In the genomic region with DNA sequence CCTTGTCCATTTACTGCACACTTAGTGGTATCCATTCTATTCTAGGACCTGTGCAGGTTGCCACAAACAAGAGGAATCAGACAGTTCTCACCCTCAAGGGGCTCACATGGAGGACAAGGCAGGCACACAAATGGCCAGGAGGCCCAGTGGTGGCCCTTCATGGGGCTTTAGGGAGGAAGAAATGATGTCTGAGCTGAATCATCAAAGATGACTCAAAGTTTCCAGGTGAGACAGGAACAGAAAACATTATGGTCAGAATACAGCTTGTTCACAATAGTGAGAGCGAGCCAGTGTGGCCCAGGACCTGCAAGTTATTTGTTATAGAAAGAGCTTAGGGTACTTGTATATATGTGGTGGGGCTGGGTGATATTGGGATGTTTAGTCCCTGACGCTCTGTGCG, we compare ENCODE assay signal across 11 cellular contexts. TPM values are rescaled to one million over a fixed set of nuclear protein-coding genes. Genes with fewer than 3 reads are reported as not detected.
DNase-seq lines count a peak whose midpoint lies in the region; ATAC-seq, FAIRE-seq and TF ChIP-seq lines count a peak whose summit lies in the region.
"Had no signal": no experiment of that assay in that cellular context is flagged by ENCODE, and none has a peak within 500 bp of the region (broad histone marks: within the 10 kb centered on the region; RNA-seq: fewer than 3 reads in every experiment).

No MANE protein-coding gene starts in this region.

- no peak overlapping the region for H3K4me3 Mint-ChIP-seq in GM23338

- H3K4me3 ChIP-seq in GM23338 = no peak overlapping the region
- H3K4me3 ChIP-seq in mesodermal cell (ENCODE audit: extremely low read depth, insufficient read depth, low read length, poor library complexity, severe bottlenecking) = no peak overlapping the region
- H3K4me3 ChIP-seq: mucosa of descending colon had no signal

- peaks cover 31% of the 10 kb centered on the region for H3K4me1 Mint-ChIP-seq in GM23338

- ATAC-seq in GM23338 = no peak
- ATAC-seq: mucosa of descending colon had no signal

- no peaks in the 10 kb centered on the region for H3K9me3 Mint-ChIP-seq in GM23338

- DNase-seq in GM18507 (ENCODE audit: extremely low spot score, insufficient read length, low read depth) (no peak), GM23338 (ENCODE audit: low spot score) (no peak), SW480 (ENCODE audit: low spot score) (peak; percentile 17), kidney glomerular epithelial cell (lab: John Stamatoyannopoulos, UW) (no peak), NCI-H2227 treated with DMSO at 0.1 percent for 48 hours (lab: John Stamatoyannopoulos, UW) (no peak), cerebellar cortex (ENCODE audit: low spot score) (no peak), NCI-H1417 treated with DMSO at 0.1 percent for 48 hours (lab: John Stamatoyannopoulos, UW) (no peak)
- DNase-seq: activated CD4-positive, alpha-beta T cell treated with anti-CD3 and anti-CD28 coated beads, Interleukin-2, amount 50 U/mL, for 1 hour; mucosa of descending colon; NCI-H2171 had no signal

- peak; percentile 61 for FAIRE-seq in GM18507 (lab: Jason Lieb, UNC)

- 0 out of 2 replicates have a peak overlapping the region, but pooled peaks have one; percentile 63 for H3K4me2 ChIP-seq in GM23338

- H3F3A ChIP-seq in GM23338 (replicated peaks; ENCODE audit: low read depth) = no peaks in the 10 kb centered on the region

- no peaks in the 10 kb centered on the region for H3K36me3 ChIP-seq in GM23338 (ENCODE audit: insufficient read depth)
- no peaks in the 10 kb centered on the region for H3K36me3 ChIP-seq in mesodermal cell (ENCODE audit: control insufficient read depth, insufficient read depth, low read length)

- no peaks in the 10 kb centered on the region for H3K79me2 ChIP-seq in GM23338 (replicated peaks; ENCODE audit: insufficient read depth)

- no peak for TF ChIP-seq CTCF in GM23338 (conservative IDR thresholded peaks at IDR 0.05; ENCODE audit: low read depth in 2 of 2)

- no peak overlapping the region for H3K27ac ChIP-seq in GM23338 (ENCODE audit: low read depth)
- peak overlapping the region; percentile 85 for H3K27ac ChIP-seq in mesodermal cell (ENCODE audit: low read depth, low read length, severe bottlenecking)

- H3K27me3 ChIP-seq in GM23338 (ENCODE audit: insufficient read depth) = no peaks in the 10 kb centered on the region

- peak overlapping the region; percentile 85; the same call in 1 of the 2 replicates for H2AFZ ChIP-seq in GM23338

- peaks cover 2% of the 10 kb centered on the region for H3K27me3 Mint-ChIP-seq in GM23338 (ENCODE audit: insufficient read depth, low read depth, poor library complexity)

- H3K36me3 Mint-ChIP-seq in GM23338 (ENCODE audit: low read depth) = no peaks in the 10 kb centered on the region

- 100% methylated on average over 1 of the region's 3 CpGs for WGBS in mesodermal cell (ENCODE audit: insufficient coverage in 2 of 2), 2 experiments

- no peaks in the 10 kb centered on the region for H3K9me2 ChIP-seq in GM23338 (ENCODE audit: insufficient read depth)

- no peaks in the 10 kb centered on the region for H4K20me1 ChIP-seq in GM23338 (replicated peaks; ENCODE audit: insufficient read depth)

- H3K27ac Mint-ChIP-seq in GM23338 = no peak overlapping the region

- H3K9me3 ChIP-seq in mesodermal cell (ENCODE audit: control insufficient read depth, low read length) = no peaks in the 10 kb centered on the region
- H3K9me3 ChIP-seq: mucosa of descending colon had no signal

- H3K4me1 ChIP-seq in GM23338 (ENCODE audit: insufficient read depth) = peaks cover 25% of the 10 kb centered on the region
- H3K4me1 ChIP-seq in mesodermal cell (ENCODE audit: control insufficient read depth, insufficient read depth, low read length, poor library complexity, severe bottlenecking) = peaks cover 12% of the 10 kb centered on the region

TF ChIP-seq in GM23338, 12 proteins besides CTCF, POLR2A, EP300 and RAD21 (continues in another document):
- TF ChIP-seq EZH2phosphoT487 (IDR thresholded peaks at IDR 0.05; ENCODE audit: unreplicated experiment) (no peak), STAT1 (IDR thresholded peaks at IDR 0.05; ENCODE audit: unreplicated experiment) (no peak), ZNF331 (CRISPR knock-in tag; IDR thresholded peaks at IDR 0.05; ENCODE audit: low read depth) (no peak), JUNB (IDR thresholded peaks at IDR 0.05; ENCODE audit: unreplicated experiment) (no peak), EZH2 (IDR thresholded peaks at IDR 0.05; ENCODE audit: low read depth, unreplicated experiment) (no peak), POLR2AphosphoS5 (IDR thresholded peaks at IDR 0.05; ENCODE audit: low read depth) (no peak)
- TF ChIP-seq, protein P1, sequence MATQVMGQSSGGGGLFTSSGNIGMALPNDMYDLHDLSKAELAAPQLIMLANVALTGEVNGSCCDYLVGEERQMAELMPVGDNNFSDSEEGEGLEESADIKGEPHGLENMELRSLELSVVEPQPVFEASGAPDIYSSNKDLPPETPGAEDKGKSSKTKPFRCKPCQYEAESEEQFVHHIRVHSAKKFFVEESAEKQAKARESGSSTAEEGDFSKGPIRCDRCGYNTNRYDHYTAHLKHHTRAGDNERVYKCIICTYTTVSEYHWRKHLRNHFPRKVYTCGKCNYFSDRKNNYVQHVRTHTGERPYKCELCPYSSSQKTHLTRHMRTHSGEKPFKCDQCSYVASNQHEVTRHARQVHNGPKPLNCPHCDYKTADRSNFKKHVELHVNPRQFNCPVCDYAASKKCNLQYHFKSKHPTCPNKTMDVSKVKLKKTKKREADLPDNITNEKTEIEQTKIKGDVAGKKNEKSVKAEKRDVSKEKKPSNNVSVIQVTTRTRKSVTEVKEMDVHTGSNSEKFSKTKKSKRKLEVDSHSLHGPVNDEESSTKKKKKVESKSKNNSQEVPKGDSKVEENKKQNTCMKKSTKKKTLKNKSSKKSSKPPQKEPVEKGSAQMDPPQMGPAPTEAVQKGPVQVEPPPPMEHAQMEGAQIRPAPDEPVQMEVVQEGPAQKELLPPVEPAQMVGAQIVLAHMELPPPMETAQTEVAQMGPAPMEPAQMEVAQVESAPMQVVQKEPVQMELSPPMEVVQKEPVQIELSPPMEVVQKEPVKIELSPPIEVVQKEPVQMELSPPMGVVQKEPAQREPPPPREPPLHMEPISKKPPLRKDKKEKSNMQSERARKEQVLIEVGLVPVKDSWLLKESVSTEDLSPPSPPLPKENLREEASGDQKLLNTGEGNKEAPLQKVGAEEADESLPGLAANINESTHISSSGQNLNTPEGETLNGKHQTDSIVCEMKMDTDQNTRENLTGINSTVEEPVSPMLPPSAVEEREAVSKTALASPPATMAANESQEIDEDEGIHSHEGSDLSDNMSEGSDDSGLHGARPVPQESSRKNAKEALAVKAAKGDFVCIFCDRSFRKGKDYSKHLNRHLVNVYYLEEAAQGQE (IDR thresholded peaks at IDR 0.05; ENCODE audit: unreplicated experiment) = no peak

RNA-seq across cellular contexts. Expression of a gene that starts 26.4 kb away (rescaled TPM):
- 0.10 TPM in 1 of 2 replicates, not detected in the other for total RNA-seq in GM23338 (2014; rRNA removed; shearing (Covaris generic))
- 1.2 and 1.7 TPM in 2 replicates for polyA plus RNA-seq in GM23338 (2016; fragmentation: Nextera tagmentation; extraction: Ambion mirVana)
- 0.74 TPM for polyA plus RNA-seq in mesodermal cell (2013, experiment 1 of 2)
- polyA plus RNA-seq in mesodermal cell (2013, experiment 2 of 2) = 0.25 TPM

RNA-seq across cellular contexts. Expression of a gene that starts 38.8 kb away (rescaled TPM):
- 27.5 and 33.5 TPM in 2 replicates for total RNA-seq in GM23338 (2014; rRNA removed; shearing (Covaris generic))
- 16.9 and 19.7 TPM in 2 replicates for polyA plus RNA-seq in GM23338 (2016; fragmentation: Nextera tagmentation; extraction: Ambion mirVana)
- 7.9 TPM for polyA plus RNA-seq in mesodermal cell (2013, experiment 1 of 2)
- 7.5 TPM for polyA plus RNA-seq in mesodermal cell (2013, experiment 2 of 2)

RNA-seq across cellular contexts. Expression of a gene that starts 57.2 kb away (rescaled TPM):
- total RNA-seq in GM23338 (2014; rRNA removed; shearing (Covaris generic)) = 19.8 and 20.9 TPM in 2 replicates
- polyA plus RNA-seq in GM23338 (2016; fragmentation: Nextera tagmentation; extraction: Ambion mirVana) = 10.4 and 12.8 TPM in 2 replicates
- polyA plus RNA-seq in mesodermal cell (2013, experiment 1 of 2) = 78.3 TPM
- 71.3 TPM for polyA plus RNA-seq in mesodermal cell (2013, experiment 2 of 2)
